In the genomic region with DNA sequence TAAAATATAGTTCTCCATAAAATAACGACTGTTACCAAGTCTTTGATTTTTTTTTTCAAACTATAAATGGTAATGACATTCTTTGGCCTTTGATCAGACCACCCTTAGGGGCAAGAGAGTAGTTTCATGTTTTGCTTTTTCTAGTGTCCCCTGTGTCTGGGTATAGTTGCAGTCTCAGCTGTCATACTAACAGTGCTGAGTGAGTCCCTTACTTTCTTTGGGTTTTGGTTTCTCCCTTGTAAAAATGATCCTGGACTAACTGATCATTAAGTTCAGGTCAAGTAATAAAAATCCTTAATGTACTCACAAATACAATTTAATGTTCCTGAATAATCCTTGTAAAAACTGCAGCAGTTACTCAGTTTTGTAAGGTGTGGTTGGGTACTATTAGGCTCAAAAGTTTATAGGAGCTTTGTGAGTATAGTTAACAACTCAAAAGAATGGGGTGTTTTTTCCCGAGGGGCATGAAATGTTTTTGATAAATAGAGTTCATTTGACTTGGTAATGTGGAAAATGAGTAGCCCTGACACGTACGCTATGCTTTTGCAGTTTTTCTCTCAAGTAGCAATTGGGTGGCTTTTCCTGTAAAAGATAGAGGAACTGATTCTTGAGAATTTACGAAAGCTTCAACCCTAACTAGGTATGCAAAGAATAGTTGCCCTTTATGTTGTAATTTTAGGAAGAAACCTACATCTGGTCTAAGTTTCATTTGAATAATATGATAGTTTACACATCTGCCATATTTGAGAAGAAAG, we compare ENCODE assay signal across 9 cellular contexts. TPM values are rescaled to one million over a fixed set of nuclear protein-coding genes. Genes with fewer than 3 reads are reported as not detected.
DNase-seq lines count a peak whose midpoint lies in the region; ATAC-seq, FAIRE-seq and TF ChIP-seq lines count a peak whose summit lies in the region.
"Had no signal": no experiment of that assay in that cellular context is flagged by ENCODE, and none has a peak within 500 bp of the region (broad histone marks: within the 10 kb centered on the region; RNA-seq: fewer than 3 reads in every experiment).

No MANE protein-coding gene starts in this region.

- DNase-seq in GM12865 (ENCODE audit: low read depth) (peak; percentile 82), MV-4-11 (lab: John Stamatoyannopoulos, UW) (peak; percentile 90), germinal center (ENCODE audit: low spot score) (peak; percentile 55), D721Med (ENCODE audit: insufficient read length, low spot score) (no peak), ascending aorta (ENCODE audit: low spot score in 2 of 2) (no peak), NCI-H146 treated with DMSO at 0.1 percent for 48 hours (lab: John Stamatoyannopoulos, UW; ENCODE audit: unreplicated experiment) (no peak), adrenal gland (no peak)

- WGBS in adrenal gland, 4 donors, result 66 to 71% (median 66%) methylated on average over 5 of the region's 5 CpGs

- H3K4me3 ChIP-seq in GM12865 (ENCODE audit: low read depth, low read length) (peak overlapping the region; percentile 99), ascending aorta (no peak overlapping the region), adrenal gland (no peak overlapping the region)

- H3K9me3 ChIP-seq in ascending aorta, result no peaks in the 10 kb centered on the region
- no peaks in the 10 kb centered on the region for H3K9me3 ChIP-seq in adrenal gland (replicated peaks in 1 of 3)

- peaks cover 7 to 46% of the 10 kb centered on the region in 2 donors for H3K4me1 ChIP-seq in ascending aorta
- H3K4me1 ChIP-seq in adrenal gland (replicated peaks in 1 of 2), result peaks cover 55 to 97% of the 10 kb centered on the region in 2 donors

- no peaks in the 10 kb centered on the region for H3K36me3 ChIP-seq in ascending aorta
- no peaks in the 10 kb centered on the region for H3K36me3 ChIP-seq in adrenal gland (replicated peaks in 1 of 2)

- peak overlapping the region in 1 of 2 donors; percentile 10 for H3K27ac ChIP-seq in ascending aorta
- peak overlapping the region in 2 of 5 donors; percentile 3 to 40 for H3K27ac ChIP-seq in adrenal gland

- FAIRE-seq in D721Med (lab: Jason Lieb, UNC), result no peak
- FAIRE-seq: TTC549 had no signal

- H3K27me3 ChIP-seq in ascending aorta, result no peaks in the 10 kb centered on the region
- H3K27me3 ChIP-seq in adrenal gland, result no peaks in the 10 kb centered on the region

- intact Hi-C loops in ascending aorta (cut with DNase I), result loop anchor here (10.0 kb wide), 1 partner anchor 218 kb away; the partner anchor contains the start of gene PARD6B
- intact Hi-C loops in adrenal gland (cut with DNase I), result loop anchor here in 1 of 2 donors (5.0 kb wide), 1 partner anchor 51 kb away; no protein-coding TSS in a partner anchor

- no peak for TF ChIP-seq POLR2A in adrenal gland (IDR thresholded peaks at IDR 0.05)

- no peak for TF ChIP-seq CTCF in GM12865 (IDR thresholded peaks at IDR 0.05; ENCODE audit: insufficient read depth, low read depth, low read length, missing control alignments)
- no peak for TF ChIP-seq CTCF in D721Med (IDR thresholded peaks at IDR 0.05; ENCODE audit: insufficient read depth, missing control alignments)
- TF ChIP-seq CTCF in ascending aorta (IDR thresholded peaks at IDR 0.05), result no peak
- TF ChIP-seq CTCF in adrenal gland (IDR thresholded peaks at IDR 0.05), result no peak

- peak; percentile 40 for ATAC-seq in GM21786 (IDR thresholded peaks at IDR 0.05; ENCODE audit: unreplicated experiment)

RNA-seq across cellular contexts. Expression of gene PTPN1, which starts 6.2 kb away (rescaled TPM):
- total RNA-seq in ascending aorta, result 30.2 TPM
- 10 to 100 TPM; 31.0 to 49.2 (median 36.3) TPM for total RNA-seq in adrenal gland
- 10 to 100 TPM; 17.0 to 49.0 (median 24.5) TPM for polyA plus RNA-seq in adrenal gland

Comparison
In these comparisons a context has a peak if more than half of its experiments do, and no peak if none do; other contexts are left out.
1. DNase-seq: peak in GM12865 (single experiment), MV-4-11 (single experiment) and germinal center (single experiment); none in D721Med (single experiment), ascending aorta (0 of 2), NCI-H146 treated with DMSO at 0.1 percent for 48 hours (single experiment) and adrenal gland (0 of 7).